In the genomic region with DNA sequence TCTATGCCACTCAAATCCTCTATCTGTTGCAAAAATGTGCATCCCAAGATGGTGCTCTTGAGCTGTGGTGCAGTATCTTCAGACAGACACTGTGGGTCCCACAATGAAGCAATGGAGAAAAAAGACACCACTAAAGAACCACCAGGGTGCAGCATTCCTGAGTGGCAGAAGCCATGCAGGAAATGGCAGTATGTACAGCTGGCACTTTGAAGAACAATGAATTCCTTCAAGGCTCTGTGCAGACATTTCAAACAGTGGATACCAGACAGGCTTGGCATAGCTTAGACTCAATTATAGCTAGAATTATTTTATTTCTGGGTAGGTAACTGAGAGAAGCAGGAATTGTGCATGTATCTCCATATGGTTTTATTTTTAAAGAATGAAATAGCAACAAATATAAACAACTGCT, we compare ENCODE assay signal across 8 cellular contexts. TPM values are rescaled to one million over a fixed set of nuclear protein-coding genes. Genes with fewer than 3 reads are reported as not detected.
DNase-seq lines count a peak whose midpoint lies in the region; ATAC-seq and TF ChIP-seq lines count a peak whose summit lies in the region.

No MANE protein-coding gene starts in this region.

- H3K27ac ChIP-seq in Panc1 (ENCODE audit: low read length) (no peak overlapping the region; the same call in 1 of the 2 replicates), tibial nerve (peak overlapping the region in 1 of 4 donors; percentile 19)

- TF ChIP-seq EP300 in tibial nerve (IDR thresholded peaks at IDR 0.05) = no peak

- in situ Hi-C loops in Panc1 (cut with HindIII; ENCODE audit: low pct_unique_long_range_greater_than_20kb, low sequenced_read_pairs) = no loop called here

- H3K4me3 ChIP-seq in Panc1 (ENCODE audit: low read depth in 2 of 2, low read length in 2 of 2) (no peak overlapping the region), cardiac fibroblast (replicated peaks in 1 of 2; ENCODE audit: low read depth in 2 of 2, low read length in 2 of 2) (no peak overlapping the region), tibial nerve (no peak overlapping the region)

- DNase-seq in 8988T (peak; percentile 48), GM04504 (ENCODE audit: low read depth) (peak; percentile 77), HCEC 1CT (peak; percentile 92), Kasumi-1 (lab: John Stamatoyannopoulos, UW) (peak; percentile 82 to 88), Panc1 (ENCODE audit: low read depth, low spot score) (peak; percentile 92), cardiac fibroblast (ENCODE audit: low read depth in 2 of 2) (peak; percentile 91 to 97), left lobe of liver (ENCODE audit: low spot score) (no peak), tibial nerve (ENCODE audit: low spot score in 2 of 2) (peak in 1 of 2 donors; percentile 11)

- no peak for TF ChIP-seq POLR2A in tibial nerve (IDR thresholded peaks at IDR 0.05)

- POLR2A ChIA-PET in Panc1 (lab: Charles Lee) = no interaction called here

- H3K9me3 ChIP-seq in Panc1 (ENCODE audit: control insufficient read depth, insufficient read depth, low read depth, low read length) (no peaks in the 10 kb centered on the region), tibial nerve (peaks cover 0 to 3% (median 0%) of the 10 kb centered on the region in 4 donors)

- H3K4me1 ChIP-seq in Panc1 (ENCODE audit: control insufficient read depth, insufficient read depth, low read length) = 0 out of 2 replicates have a peak, but pooled peaks cover 8% of the 10 kb centered on the region
- peaks cover 0 to 33% (median 5%) of the 10 kb centered on the region in 4 donors for H3K4me1 ChIP-seq in tibial nerve

- TF ChIP-seq CTCF in Panc1 (IDR thresholded peaks at IDR 0.05) (peak; percentile 90), cardiac fibroblast (IDR thresholded peaks at IDR 0.05; ENCODE audit: low read depth, low read length) (peak; percentile 85), tibial nerve (IDR thresholded peaks at IDR 0.05) (peak; percentile 30 to 51 (median 37))

- CTCF ChIA-PET in Panc1 (lab: Charles Lee) = interaction anchor here (0.6 to 2.0 kb wide), 5 partner anchors 14 to 310 kb away, joined by 3 to 12 read pairs (median 3); no protein-coding TSS in a partner anchor

- intact Hi-C loops in Panc1 (cut with micrococcal nuclease; ENCODE audit: unreplicated experiment) = loop anchor here (2.0 to 5.0 kb wide), 2 partner anchors 114 to 307 kb away; no protein-coding TSS in a partner anchor

- no TSS peak for BruUV-seq in Panc1 (replicated peaks; lab: Mats Ljungman, UMichigan)

- no peaks in the 10 kb centered on the region for H3K36me3 ChIP-seq in Panc1 (ENCODE audit: control insufficient read depth, insufficient read depth, low read length)
- H3K36me3 ChIP-seq in tibial nerve = no peaks in the 10 kb centered on the region

- ATAC-seq in Panc1 (peak; percentile 94), left lobe of liver (peak; percentile 69)

- no peaks in the 10 kb centered on the region for H3K27me3 ChIP-seq in Panc1 (ENCODE audit: control insufficient read depth, insufficient read depth, low read length)
- H3K27me3 ChIP-seq in tibial nerve = no peaks in the 10 kb centered on the region

RNA-seq across cellular contexts. Expression of a gene that starts 24.0 kb away (rescaled TPM):
- 206 TPM for total RNA-seq in Panc1 (2021; ENCODE audit: unreplicated experiment)
- 156 TPM for polyA plus RNA-seq in Panc1 (2012; ENCODE audit: insufficient read length)
- total RNA-seq in left lobe of liver = 16.3 TPM
- total RNA-seq in tibial nerve = 10 to 100 TPM; 39.9 to 60.2 (median 47.1) TPM

Comparison
In these comparisons a context has a peak if more than half of its experiments do, and no peak if none do; other contexts are left out.
1. CTCF ChIP-seq: peak in every context shown above with its lines; median percentile 90 in Panc1; 85 in cardiac fibroblast; 37 in tibial nerve.